Comparison of ENCODE assay signal across 14 cellular contexts in the genomic region with DNA sequence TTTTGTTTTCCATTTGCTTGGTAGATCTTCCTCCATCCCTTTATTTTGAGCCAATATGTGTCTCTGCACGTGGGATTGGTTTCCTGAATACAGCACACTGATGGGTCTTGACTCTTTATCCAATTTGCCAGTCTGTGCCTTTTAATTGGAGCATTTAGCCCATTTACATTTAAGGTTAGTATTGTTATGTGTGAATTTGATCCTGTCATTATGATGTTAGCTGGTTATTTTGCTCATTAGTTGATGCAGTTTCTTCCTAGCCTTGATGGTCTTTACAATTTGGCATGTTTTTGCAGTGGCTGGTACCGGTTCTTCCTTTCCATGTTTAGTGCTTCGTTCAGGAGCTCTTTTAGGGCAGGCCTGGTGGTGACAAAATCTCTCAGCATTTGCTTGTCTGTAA. TPM values are rescaled to one million over a fixed set of nuclear protein-coding genes. Genes with fewer than 3 reads are reported as not detected.
"Had no signal": no experiment of that assay in that cellular context is flagged by ENCODE, and none has a peak within 500 bp of the region (broad histone marks: within the 10 kb centered on the region; RNA-seq: fewer than 3 reads in every experiment).

No MANE protein-coding gene starts in this region.

RNA-seq across cellular contexts. Expression of gene SSTR4, which starts 43.7 kb away (rescaled TPM):
- total RNA-seq: activated B cell treated with CpG ODN at 0.5 μM for 24 hours; activated CD4-positive, alpha-beta memory T cell treated with anti-CD3 and anti-CD28 coated beads for 36 hours; activated CD4-positive, alpha-beta memory T cell treated with anti-CD3 and anti-CD28 coated beads, Interleukin-2, amount 10 ng/mL, durations not matched to agents 7 days and 5 days; activated CD4-positive, alpha-beta T cell treated with anti-CD3 and anti-CD28 coated beads for 36 hours; activated CD4-positive, alpha-beta T cell treated with anti-CD3 and anti-CD28 coated beads, Interleukin-2, amount 10 ng/mL, durations not matched to agents 24 days and 14 days; activated CD4-positive, alpha-beta T cell treated with anti-CD3 and anti-CD28 coated beads, Interleukin-2, amount 10 ng/mL, durations not matched to agents 7 days and 5 days; activated CD8-positive, alpha-beta memory T cell treated with anti-CD3 and anti-CD28 coated beads for 36 hours; activated CD8-positive, alpha-beta memory T cell treated with anti-CD3 and anti-CD28 coated beads, Interleukin-2, amount 10 ng/mL, durations not matched to agents 7 days and 5 days; activated CD8-positive, alpha-beta T cell treated with anti-CD3 and anti-CD28 coated beads for 36 hours; activated CD8-positive, alpha-beta T cell treated with anti-CD3 and anti-CD28 coated beads, Interleukin-2, amount 10 ng/mL, durations not matched to agents 7 days and 5 days; T-helper 1 cell treated with Interleukin-12 subunit alpha and Interleukin-12 subunit beta and Interleukin-4 antibody, amounts not matched to agents 30 ng/mL and 1 ng/mL, for 36 hours; T-helper 17 cell; T-helper 2 cell treated with Interferon-gamma antibody and Interleukin-4, amounts not matched to agents 100 ng/mL and 5 ng/mL, for 36 hours; WTC11 had no signal

RNA-seq across cellular contexts. Expression of gene THBD, which starts 58.0 kb away (rescaled TPM):
- total RNA-seq: activated B cell treated with CpG ODN at 0.5 μM for 24 hours; activated CD4-positive, alpha-beta memory T cell treated with anti-CD3 and anti-CD28 coated beads for 36 hours; activated CD4-positive, alpha-beta memory T cell treated with anti-CD3 and anti-CD28 coated beads, Interleukin-2, amount 10 ng/mL, durations not matched to agents 7 days and 5 days; activated CD4-positive, alpha-beta T cell treated with anti-CD3 and anti-CD28 coated beads for 36 hours; activated CD4-positive, alpha-beta T cell treated with anti-CD3 and anti-CD28 coated beads, Interleukin-2, amount 10 ng/mL, durations not matched to agents 24 days and 14 days; activated CD4-positive, alpha-beta T cell treated with anti-CD3 and anti-CD28 coated beads, Interleukin-2, amount 10 ng/mL, durations not matched to agents 7 days and 5 days; activated CD8-positive, alpha-beta memory T cell treated with anti-CD3 and anti-CD28 coated beads for 36 hours; activated CD8-positive, alpha-beta memory T cell treated with anti-CD3 and anti-CD28 coated beads, Interleukin-2, amount 10 ng/mL, durations not matched to agents 7 days and 5 days; activated CD8-positive, alpha-beta T cell treated with anti-CD3 and anti-CD28 coated beads for 36 hours; activated CD8-positive, alpha-beta T cell treated with anti-CD3 and anti-CD28 coated beads, Interleukin-2, amount 10 ng/mL, durations not matched to agents 7 days and 5 days; T-helper 1 cell treated with Interleukin-12 subunit alpha and Interleukin-12 subunit beta and Interleukin-4 antibody, amounts not matched to agents 30 ng/mL and 1 ng/mL, for 36 hours; T-helper 2 cell treated with Interferon-gamma antibody and Interleukin-4, amounts not matched to agents 100 ng/mL and 5 ng/mL, for 36 hours had no signal
